21 cellular contexts compared by ENCODE assay signal in genomic region chr12:102526701-102527100, GRCh38. TPM values are rescaled to one million over a fixed set of nuclear protein-coding genes. Genes with fewer than 3 reads are reported as not detected.
"Had no signal": no experiment of that assay in that cellular context is flagged by ENCODE, and none has a peak within 500 bp of the region (broad histone marks: within the 10 kb centered on the region; RNA-seq: fewer than 3 reads in every experiment).

No MANE protein-coding gene starts in this region.

- H3K27ac Mint-ChIP-seq: activated B cell treated with CpG ODN at 0.5 μM for 24 hours; activated CD4-positive, alpha-beta T cell treated with anti-CD3 and anti-CD28 coated beads, Interleukin-2, amount 10 ng/mL, durations not matched to agents 7 days and 5 days; activated T-cell treated with anti-CD3 and anti-CD28 coated beads, Interleukin-2, amount 50 U/mL, for 72 hours; effector memory CD8-positive, alpha-beta T cell; natural killer cell treated with Interleukin-12 subunit alpha and Interleukin-12 subunit beta and Interleukin-15 and Interleukin-18, amount 100 ng/mL, for 72 hours had no signal

- DNase-seq: activated B cell treated with CpG ODN at 0.5 μM for 24 hours; activated CD4-positive, alpha-beta T cell treated with anti-CD3 and anti-CD28 coated beads, Interleukin-2, amount 10 ng/mL, durations not matched to agents 7 days and 5 days; activated CD8-positive, alpha-beta memory T cell treated with anti-CD3 and anti-CD28 coated beads, Interleukin-2, amount 50 U/mL, for 48 hours; activated gamma-delta T cell; activated T-cell treated with anti-CD3 and anti-CD28 coated beads, Interleukin-2, amount 50 U/mL, for 72 hours; aorta; dermis blood vessel endothelial cell; effector memory CD8-positive, alpha-beta T cell; glutamatergic neuron; kidney glomerular epithelial cell; occipital lobe; stimulated activated CD4-positive, alpha-beta T cell treated with anti-CD3 and anti-CD28 coated beads, Interleukin-12 subunit alpha, Interleukin-12 subunit beta, amount 100 ng/mL, for 4 hours; stimulated activated CD4-positive, alpha-beta T cell treated with anti-CD3 and anti-CD28 coated beads, Interleukin-2, amount 100 ng/mL, for 24 hours; stomach; T-helper 2 cell; upper lobe of right lung had no signal

- H3K4me3 Mint-ChIP-seq: activated B cell treated with CpG ODN at 0.5 μM for 24 hours; activated CD4-positive, alpha-beta T cell treated with anti-CD3 and anti-CD28 coated beads, Interleukin-2, amount 10 ng/mL, durations not matched to agents 7 days and 5 days; activated T-cell treated with anti-CD3 and anti-CD28 coated beads, Interleukin-2, amount 50 U/mL, for 72 hours; effector memory CD8-positive, alpha-beta T cell; natural killer cell treated with Interleukin-12 subunit alpha and Interleukin-12 subunit beta and Interleukin-15 and Interleukin-18, amount 100 ng/mL, for 72 hours had no signal

- H3K27ac ChIP-seq: breast epithelium, prostate gland, stomach, thoracic aorta, upper lobe of right lung had no signal

- H3K4me3 ChIP-seq: breast epithelium, prostate gland, stomach, thoracic aorta, upper lobe of right lung had no signal

- H3K4me1 Mint-ChIP-seq: activated B cell treated with CpG ODN at 0.5 μM for 24 hours; activated CD4-positive, alpha-beta T cell treated with anti-CD3 and anti-CD28 coated beads, Interleukin-2, amount 10 ng/mL, durations not matched to agents 7 days and 5 days had no signal

- H3K9me3 ChIP-seq: breast epithelium, prostate gland, thoracic aorta, upper lobe of right lung had no signal

- H3K9me3 Mint-ChIP-seq: activated B cell treated with CpG ODN at 0.5 μM for 24 hours; activated CD4-positive, alpha-beta T cell treated with anti-CD3 and anti-CD28 coated beads, Interleukin-2, amount 10 ng/mL, durations not matched to agents 7 days and 5 days; effector memory CD8-positive, alpha-beta T cell had no signal

- H3K4me1 ChIP-seq: breast epithelium, prostate gland, stomach, upper lobe of right lung had no signal

- H3K27me3 ChIP-seq: breast epithelium, stomach, upper lobe of right lung had no signal

- ATAC-seq: activated naive CD4-positive, alpha-beta T cell treated with anti-CD3 and anti-CD28 coated beads, Interleukin-2, amount 50 U/mL, for 72 hours; effector memory CD8-positive, alpha-beta T cell; natural killer cell treated with Interleukin-12 subunit alpha and Interleukin-12 subunit beta and Interleukin-15 and Interleukin-18, amount 100 ng/mL, for 72 hours; upper lobe of right lung had no signal

- H3K36me3 Mint-ChIP-seq: activated naive CD4-positive, alpha-beta T cell treated with anti-CD3 and anti-CD28 coated beads, Interleukin-2, amount 50 U/mL, for 72 hours; natural killer cell treated with Interleukin-12 subunit alpha and Interleukin-12 subunit beta and Interleukin-15 and Interleukin-18, amount 100 ng/mL, for 72 hours had no signal

- H3K36me3 ChIP-seq: breast epithelium, prostate gland, stomach, thoracic aorta, upper lobe of right lung had no signal

RNA-seq across cellular contexts. Expression of gene IGF1, which starts 46.3 kb away (rescaled TPM):
- total RNA-seq: activated B cell treated with CpG ODN at 0.5 μM for 24 hours had no signal
